ENCODE assay signal across 32 cellular contexts in genomic region chr10:28980264-28980663, GRCh38.
"Had no signal": no experiment of that assay in that cellular context is flagged by ENCODE, and none has a peak within 500 bp of the region (broad histone marks: within the 10 kb centered on the region; RNA-seq: fewer than 3 reads in every experiment).

No MANE protein-coding gene starts in this region.

- H3K9ac ChIP-seq: SK-N-SH had no signal

- H3K4me1 ChIP-seq: Peyer's patch had no signal

- H3K27me3 ChIP-seq: Peyer's patch, SJSA1 had no signal

- H3K27ac Mint-ChIP-seq: activated CD4-positive, alpha-beta memory T cell treated with anti-CD3 and anti-CD28 coated beads, Interleukin-2, amount 10 ng/mL, durations not matched to agents 7 days and 5 days; activated CD8-positive, alpha-beta memory T cell treated with anti-CD3 and anti-CD28 coated beads, Interleukin-2, amount 10 ng/mL, durations not matched to agents 7 days and 5 days; activated naive CD4-positive, alpha-beta T cell treated with anti-CD3 and anti-CD28 coated beads, Interleukin-2, amount 10 ng/mL, durations not matched to agents 7 days and 5 days; activated naive CD8-positive, alpha-beta T cell; activated naive CD8-positive, alpha-beta T cell treated with anti-CD3 and anti-CD28 coated beads, Interleukin-2, amount 50 U/mL, for 24 hours; brain; T-helper 1 cell treated with Interleukin-12 subunit alpha and Interleukin-12 subunit beta and Interleukin-4 antibody, amounts not matched to agents 30 μg/mL and 1 μg/mL, for 36 hours; T-helper 2 cell treated with Interferon-gamma antibody and Interleukin-4, amounts not matched to agents 5 μg/mL and 100 μg/mL, for 36 hours had no signal

- FAIRE-seq: bronchial epithelial cell had no signal

- DNase-seq: activated CD4-positive, alpha-beta memory T cell treated with anti-CD3 and anti-CD28 coated beads, Interleukin-2, amount 10 ng/mL, durations not matched to agents 7 days and 5 days; activated CD4-positive, alpha-beta T cell treated with anti-CD3 and anti-CD28 coated beads for 1 hour; activated CD4-positive, alpha-beta T cell treated with anti-CD3 and anti-CD28 coated beads for 48 hours; activated CD4-positive, CD25-positive, alpha-beta regulatory T cell; activated CD8-positive, alpha-beta memory T cell treated with anti-CD3 and anti-CD28 coated beads for 24 hours; activated CD8-positive, alpha-beta memory T cell treated with anti-CD3 and anti-CD28 coated beads, Interleukin-2, amount 10 ng/mL, durations not matched to agents 7 days and 5 days; activated CD8-positive, alpha-beta memory T cell treated with anti-CD3 and anti-CD28 coated beads, Interleukin-2, amount 50 U/mL, for 48 hours; activated effector memory CD4-positive, alpha-beta T cell treated with Interleukin-2 at 50 U/mL for 16 hours; activated naive CD4-positive, alpha-beta T cell treated with anti-CD3 and anti-CD28 coated beads, Interleukin-2, amount 10 ng/mL, durations not matched to agents 7 days and 5 days; activated naive CD8-positive, alpha-beta T cell treated with anti-CD3 and anti-CD28 coated beads, Interleukin-2, amount 50 U/mL, for 24 hours; activated T-cell treated with anti-CD3 and anti-CD28 coated beads, Interleukin-2, amount 50 U/mL, for 48 hours; anterior cingulate cortex; caudate nucleus; cerebellar nuclear complex; NCI-H1105; NCI-H1417 treated with DMSO at 0.1 percent for 48 hours; NCI-H1930; NCI-H2081 treated with DMSO at 0.1 percent for 48 hours; NCI-H345; NCI-H524 treated with DMSO at 0.1 percent for 48 hours; PC-3; Peyer's patch; RPMI8226; SHP77 treated with DMSO at 0.1 percent for 48 hours; SK-N-SH had no signal

- H3K4me3 ChIP-seq: Peyer's patch, SJSA1 had no signal

- H3K4me1 Mint-ChIP-seq: activated naive CD4-positive, alpha-beta T cell treated with anti-CD3 and anti-CD28 coated beads, Interleukin-2, amount 10 ng/mL, durations not matched to agents 7 days and 5 days; activated naive CD8-positive, alpha-beta T cell treated with anti-CD3 and anti-CD28 coated beads, Interleukin-2, amount 50 U/mL, for 24 hours had no signal

- H3K36me3 Mint-ChIP-seq: activated CD8-positive, alpha-beta memory T cell treated with anti-CD3 and anti-CD28 coated beads, Interleukin-2, amount 10 ng/mL, durations not matched to agents 7 days and 5 days; activated naive CD4-positive, alpha-beta T cell treated with anti-CD3 and anti-CD28 coated beads, Interleukin-2, amount 10 ng/mL, durations not matched to agents 7 days and 5 days; activated naive CD8-positive, alpha-beta T cell; brain had no signal

- H3K27me3 Mint-ChIP-seq: activated CD4-positive, alpha-beta memory T cell treated with anti-CD3 and anti-CD28 coated beads, Interleukin-2, amount 10 ng/mL, durations not matched to agents 7 days and 5 days; activated naive CD4-positive, alpha-beta T cell treated with anti-CD3 and anti-CD28 coated beads, Interleukin-2, amount 10 ng/mL, durations not matched to agents 7 days and 5 days had no signal

- H3K36me3 ChIP-seq: Peyer's patch, SJSA1 had no signal

- H3K4me2 ChIP-seq: SK-N-SH had no signal

- H3K9me2 ChIP-seq: SK-N-SH had no signal

- H3K27ac ChIP-seq: Peyer's patch, SJSA1, VCaP had no signal

- H3K9me3 Mint-ChIP-seq: activated naive CD4-positive, alpha-beta T cell treated with anti-CD3 and anti-CD28 coated beads, Interleukin-2, amount 10 ng/mL, durations not matched to agents 7 days and 5 days had no signal

- H3K4me3 Mint-ChIP-seq: activated CD4-positive, alpha-beta memory T cell treated with anti-CD3 and anti-CD28 coated beads, Interleukin-2, amount 10 ng/mL, durations not matched to agents 7 days and 5 days; activated CD8-positive, alpha-beta memory T cell treated with anti-CD3 and anti-CD28 coated beads, Interleukin-2, amount 10 ng/mL, durations not matched to agents 7 days and 5 days; activated naive CD4-positive, alpha-beta T cell treated with anti-CD3 and anti-CD28 coated beads, Interleukin-2, amount 10 ng/mL, durations not matched to agents 7 days and 5 days; activated naive CD8-positive, alpha-beta T cell; activated naive CD8-positive, alpha-beta T cell treated with anti-CD3 and anti-CD28 coated beads, Interleukin-2, amount 50 U/mL, for 24 hours; brain; T-helper 1 cell treated with Interleukin-12 subunit alpha and Interleukin-12 subunit beta and Interleukin-4 antibody, amounts not matched to agents 30 μg/mL and 1 μg/mL, for 36 hours; T-helper 2 cell treated with Interferon-gamma antibody and Interleukin-4, amounts not matched to agents 5 μg/mL and 100 μg/mL, for 36 hours had no signal

- H3K9me3 ChIP-seq: Peyer's patch, SJSA1, SK-N-SH had no signal

- ATAC-seq: activated CD8-positive, alpha-beta memory T cell treated with anti-CD3 and anti-CD28 coated beads, Interleukin-2, amount 10 ng/mL, durations not matched to agents 7 days and 5 days; activated naive CD8-positive, alpha-beta T cell treated with anti-CD3 and anti-CD28 coated beads, Interleukin-2, amount 50 U/mL, for 24 hours; PC-3 had no signal
